Comparison of ENCODE assay signal across 22 cellular contexts in genomic region chr19:3805859-3806258, GRCh38. TPM values are rescaled to one million over a fixed set of nuclear protein-coding genes. Genes with fewer than 3 reads are reported as not detected.
DNase-seq lines count a peak whose midpoint lies in the region; ATAC-seq and TF ChIP-seq lines count a peak whose summit lies in the region.
"Had no signal": no experiment of that assay in that cellular context is flagged by ENCODE, and none has a peak within 500 bp of the region (broad histone marks: within the 10 kb centered on the region; RNA-seq: fewer than 3 reads in every experiment).

No MANE protein-coding gene starts in this region.

- no peak overlapping the region for H3K4me2 ChIP-seq in osteoblast (ENCODE audit: insufficient read depth, low read length)
- H3K4me2 ChIP-seq: A549 had no signal

- peak; percentile 52 for DNase-seq in H7
- DNase-seq in central memory CD8-positive, alpha-beta T cell (ENCODE audit: low spot score in 2 of 2), result no peak
- DNase-seq in osteoblast (ENCODE audit: insufficient read length, low spot score, missing footprints), result peak; percentile 69
- no peak for DNase-seq in epidermal melanocyte (ENCODE audit: insufficient read length, low spot score)
- no peak for DNase-seq in NCI-H345 treated with DMSO at 0.1 percent for 48 hours (lab: John Stamatoyannopoulos, UW; ENCODE audit: unreplicated experiment)
- DNase-seq: AML-193; Caco-2; Calu3; CD4-positive, alpha-beta T cell; DND-41; EL; GDM1 had no signal

- no peaks in the 10 kb centered on the region for H3K9me3 Mint-ChIP-seq in central memory CD8-positive, alpha-beta T cell
- H3K9me3 Mint-ChIP-seq: CD4-positive, alpha-beta T cell; CD8-positive, alpha-beta T cell had no signal

- no peaks in the 10 kb centered on the region for H3K9me3 ChIP-seq in osteoblast (ENCODE audit: low read depth, low read length)
- H3K9me3 ChIP-seq: A549; BLaER1 treated with 17β-estradiol and CSF1 and Interleukin-3, amounts not matched to agents 10 nM and 100 nM; Caco-2 had no signal

- H3K79me2 ChIP-seq in osteoblast (ENCODE audit: insufficient read depth, low read length), result no peaks in the 10 kb centered on the region

- H3K4me3 ChIP-seq in H7 (ENCODE audit: insufficient read depth, low read depth, low read length), result no peak overlapping the region
- no peak overlapping the region for H3K4me3 ChIP-seq in osteoblast (ENCODE audit: insufficient read depth, low read length)
- H3K4me3 ChIP-seq: A549; BLaER1 treated with 17β-estradiol and CSF1 and Interleukin-3, amounts not matched to agents 10 nM and 100 nM; GM12878 had no signal

- no peak overlapping the region for H3K4me3 Mint-ChIP-seq in central memory CD8-positive, alpha-beta T cell
- H3K4me3 Mint-ChIP-seq: B cell; CD4-positive, alpha-beta T cell; CD8-positive, alpha-beta T cell had no signal

- no peaks in the 10 kb centered on the region for H4K20me1 ChIP-seq in osteoblast (ENCODE audit: insufficient read depth, low read length)
- H4K20me1 ChIP-seq: BLaER1 treated with 17β-estradiol and CSF1 and Interleukin-3, amounts not matched to agents 10 nM and 100 nM had no signal

- no peak overlapping the region for H3K27ac ChIP-seq in osteoblast (ENCODE audit: low read depth, low read length)
- H3K27ac ChIP-seq: 22Rv1; A549; BLaER1 treated with 17β-estradiol and CSF1 and Interleukin-3, amounts not matched to agents 10 nM and 100 nM; C4-2B had no signal

- peaks cover 6% of the 10 kb centered on the region for H3K36me3 Mint-ChIP-seq in central memory CD8-positive, alpha-beta T cell (ENCODE audit: insufficient read depth)
- H3K36me3 Mint-ChIP-seq: CD8-positive, alpha-beta T cell had no signal

- H3K27me3 ChIP-seq in H7 (ENCODE audit: control insufficient read depth, insufficient read depth, low read length), result peaks cover 11% of the 10 kb centered on the region; the same call in 1 of the 2 replicates
- peaks cover 16% of the 10 kb centered on the region for H3K27me3 ChIP-seq in osteoblast (ENCODE audit: insufficient read depth, low read length)

- H3K27ac Mint-ChIP-seq in central memory CD8-positive, alpha-beta T cell (ENCODE audit: low read depth), result peak overlapping the region; percentile 38
- H3K27ac Mint-ChIP-seq: CD4-positive, alpha-beta T cell had no signal

- H3K36me3 ChIP-seq in H7 (replicated peaks; ENCODE audit: control insufficient read depth, insufficient read depth, low read length) (no peaks in the 10 kb centered on the region), osteoblast (ENCODE audit: insufficient read depth, low read length) (no peaks in the 10 kb centered on the region)
- H3K36me3 ChIP-seq: BLaER1 treated with 17β-estradiol and CSF1 and Interleukin-3, amounts not matched to agents 10 nM and 100 nM had no signal

- TF ChIP-seq CTCF in osteoblast (IDR thresholded peaks at IDR 0.05; ENCODE audit: extremely low read depth, low read depth, low read length), result no peak

- ATAC-seq in central memory CD8-positive, alpha-beta T cell (replicated peaks; ENCODE audit: extremely low read depth, poor library complexity, severe bottlenecking), result no peak
- ATAC-seq: A549; CD8-positive, alpha-beta T cell; GM12878 had no signal

- no peaks in the 10 kb centered on the region for H3K4me1 ChIP-seq in osteoblast (ENCODE audit: insufficient read depth, low read length)
- H3K4me1 ChIP-seq: A549, Caco-2 had no signal

- H2AFZ ChIP-seq in osteoblast (ENCODE audit: low read length), result no peak overlapping the region

- no peaks in the 10 kb centered on the region for H3K27me3 Mint-ChIP-seq in central memory CD8-positive, alpha-beta T cell
- H3K27me3 Mint-ChIP-seq: CD4-positive, alpha-beta T cell had no signal

- peaks cover 23% of the 10 kb centered on the region for H3K4me1 Mint-ChIP-seq in central memory CD8-positive, alpha-beta T cell

RNA-seq across cellular contexts. Expression of gene MATK, which starts 19.7 kb away (rescaled TPM):
- total RNA-seq in H7 (2014; rRNA removed; shearing (Covaris generic)), result 19.1 and 22.8 TPM in 2 replicates
- total RNA-seq in osteoblast, result not detected in 2 replicates
- total RNA-seq: Calu3 had no signal

RNA-seq across cellular contexts. Expression of gene RAX2, which starts 33.8 kb away (rescaled TPM):
- not detected in 2 replicates for total RNA-seq in H7 (2014; rRNA removed; shearing (Covaris generic))
- not detected in 2 replicates for total RNA-seq in osteoblast
- total RNA-seq: A172; B cell; Caco-2; Calu3; CD4-positive, alpha-beta T cell; CD8-positive, alpha-beta T cell; Daoy; G401; GM12878 had no signal

RNA-seq across cellular contexts. Expression of gene MRPL54, which starts 43.4 kb away (rescaled TPM):
- 56.3 and 62.1 TPM in 2 replicates for total RNA-seq in H7 (2014; rRNA removed; shearing (Covaris generic))
- 41.6 and 44.8 TPM in 2 replicates for total RNA-seq in osteoblast

RNA-seq across cellular contexts. Expression of gene APBA3, which starts 44.4 kb away (rescaled TPM):
- total RNA-seq in H7 (2014; rRNA removed; shearing (Covaris generic)), result 36.8 and 37.3 TPM in 2 replicates
- total RNA-seq in osteoblast, result 22.4 and 24.2 TPM in 2 replicates

Comparison
In these comparisons a context has a peak if more than half of its experiments do, and no peak if none do; other contexts are left out.
1. DNase-seq: peak in H7 (single experiment) and osteoblast (single experiment); none in central memory CD8-positive, alpha-beta T cell (0 of 2), epidermal melanocyte (single experiment) and NCI-H345 treated with DMSO at 0.1 percent for 48 hours (single experiment).
2. RNA of gene MATK, which starts 19.7 kb away (total RNA-seq): 19.1 to 22.8 TPM in H7; not detected in osteoblast; every median in the first group is over 10 times any median in the second.